8 cellular contexts compared by ENCODE assay signal in the genomic region with DNA sequence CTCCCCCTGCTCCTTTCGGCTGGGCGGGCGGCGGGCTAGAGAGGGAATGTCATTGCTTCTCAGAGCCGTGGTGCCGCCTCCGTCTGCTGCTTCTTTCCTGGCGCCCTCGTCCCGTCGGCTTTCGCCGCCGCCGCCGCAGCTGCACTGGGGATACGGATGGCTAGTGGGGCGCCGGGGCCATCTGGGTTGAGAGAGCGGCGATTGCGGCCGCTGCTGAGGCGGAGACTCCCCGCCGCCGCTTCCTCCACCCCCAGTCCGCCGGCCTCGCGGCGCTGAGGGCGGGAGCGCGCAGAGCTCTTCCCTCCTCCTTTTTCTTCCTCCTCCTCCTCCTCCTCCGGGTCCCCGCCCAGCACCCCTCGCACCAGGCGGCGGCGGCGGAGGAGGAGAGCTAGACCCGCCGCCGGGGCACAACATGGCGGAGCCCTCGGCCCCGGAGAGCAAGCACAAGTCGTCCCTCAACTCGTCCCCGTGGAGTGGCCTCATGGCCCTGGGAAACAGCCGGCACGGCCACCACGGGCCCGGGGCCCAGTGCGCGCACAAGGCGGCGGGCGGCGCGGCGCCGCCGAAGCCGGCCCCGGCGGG. TPM values are rescaled to one million over a fixed set of nuclear protein-coding genes. Genes with fewer than 3 reads are reported as not detected.
A peak's percentile ranks its signal among the peaks of the same experiment; 100 is the strongest.
DNase-seq lines count a peak whose midpoint lies in the region; ATAC-seq and TF ChIP-seq lines count a peak whose summit lies in the region.

A gene (plus strand): TSS at position 339 of the 582 bp plus-strand sequence. CDS start 74 bp downstream, at position 413.

- peak within 1 kb of the TSS; percentile 80 for H2AFZ ChIP-seq in PC-3 (ENCODE audit: low read length)

- BruUV-seq in PC-3 (replicated peaks; lab: Mats Ljungman, UMichigan): no TSS peak

- H3K9me3 ChIP-seq in CD8-positive, alpha-beta memory T cell (ENCODE audit: low read length): no peaks in the 10 kb centered on the region
- H3K9me3 ChIP-seq in PC-3 (ENCODE audit: low read length) (no peaks in the 10 kb centered on the region), neutrophil (no peaks in the 10 kb centered on the region)

- peaks cover 34 to 44% (median 41%) of the 10 kb centered on the region in 3 donors for H3K4me1 Mint-ChIP-seq in CD8-positive, alpha-beta memory T cell

- H3K36me3 Mint-ChIP-seq in CD8-positive, alpha-beta memory T cell: peaks cover 0 to 25% (median 0%) of the 10 kb centered on the region in 3 donors

- no peaks in the 10 kb centered on the region for H3K36me3 ChIP-seq in CD8-positive, alpha-beta memory T cell (ENCODE audit: insufficient read depth, low read length)
- no peaks in the 10 kb centered on the region for H3K36me3 ChIP-seq in PC-3 (ENCODE audit: low read depth, low read length)
- H3K36me3 ChIP-seq in neutrophil: no peaks in the 10 kb centered on the region

- DNase-seq in CD8-positive, alpha-beta memory T cell: peak in 4 of 5 donors; percentile 71 to 86 (median 80)
- DNase-seq in PC-3 (peak; percentile 80), foreskin fibroblast (peak; percentile 82 to 94), superior temporal gyrus (ENCODE audit: extremely low spot score) (peak; percentile 73)
- peak; percentile 80 for DNase-seq in activated effector memory CD4-positive, alpha-beta T cell treated with Interleukin-2 at 50 U/mL for 16 hours

- intact Hi-C loops in PC-3 (cut with micrococcal nuclease): loop anchor here (1.0 to 10.0 kb wide), 8 partner anchors 155 to 1518 kb away; no protein-coding TSS in a partner anchor

- H3K4me2 ChIP-seq in PC-3 (ENCODE audit: low read length): peak within 1 kb of the TSS; percentile 94

- peak within 1 kb of the TSS; percentile 83 for H3K27ac ChIP-seq in CD8-positive, alpha-beta memory T cell (ENCODE audit: low read depth, low read length)
- H3K27ac ChIP-seq in PC-3 (ENCODE audit: low read length): peak within 1 kb of the TSS; percentile 96
- peak within 1 kb of the TSS; percentile 93 for H3K27ac ChIP-seq in neutrophil

- H3K9ac ChIP-seq in PC-3 (ENCODE audit: low read length): peak within 1 kb of the TSS; percentile 91

- no peaks in the 10 kb centered on the region for H3K9me3 Mint-ChIP-seq in CD8-positive, alpha-beta memory T cell

- peak; percentile 64 for ATAC-seq in GM19324 (IDR thresholded peaks at IDR 0.05; ENCODE audit: low FRiP score, unreplicated experiment)
- ATAC-seq in HG03442 (IDR thresholded peaks at IDR 0.05; ENCODE audit: unreplicated experiment): peak; percentile 48
- peak; percentile 54 for ATAC-seq in PC-3

- H3K9me2 ChIP-seq in PC-3 (replicated peaks; ENCODE audit: low read length): no peaks in the 10 kb centered on the region

- POLR2A ChIA-PET in CD8-positive, alpha-beta memory T cell (lab: Charles Lee): interaction anchor here (0.7 to 3.1 kb wide), 13 partner anchors 10 to 926 kb away, joined by 3 to 32 read pairs (median 5); no protein-coding TSS in a partner anchor
- POLR2A ChIA-PET in PC-3 (lab: Charles Lee; ENCODE audit: unreplicated experiment): interaction anchor here (0.5 to 1.3 kb wide), 18 partner anchors 8 to 1189 kb away, joined by 3 to 7 read pairs (median 3); a partner anchor contains a TSS

- CTCF ChIA-PET in CD8-positive, alpha-beta memory T cell (lab: Charles Lee): interaction anchor here (0.7 to 3.8 kb wide), 21 partner anchors 10 to 1152 kb away, joined by 3 to 46 read pairs (median 4); a partner anchor contains a TSS
- CTCF ChIA-PET in PC-3 (lab: Charles Lee): interaction anchor here (0.6 kb wide), 2 partner anchors 159 to 612 kb away, joined by 4 read pairs; no protein-coding TSS in a partner anchor

- H3K27me3 Mint-ChIP-seq in CD8-positive, alpha-beta memory T cell: peaks cover 0 to 4% of the 10 kb centered on the region in 2 donors

- H3K27me3 ChIP-seq in CD8-positive, alpha-beta memory T cell (ENCODE audit: insufficient read depth, low read length, poor library complexity, severe bottlenecking): no peaks in the 10 kb centered on the region
- H3K27me3 ChIP-seq in PC-3 (ENCODE audit: low read length) (no peaks in the 10 kb centered on the region), neutrophil (no peaks in the 10 kb centered on the region)

- no peaks in the 10 kb centered on the region for H3F3A ChIP-seq in PC-3 (ENCODE audit: low read length, unreplicated experiment)

- H3K4me1 ChIP-seq in CD8-positive, alpha-beta memory T cell (ENCODE audit: insufficient read depth, low read length): peaks cover 18% of the 10 kb centered on the region
- peaks cover 28% of the 10 kb centered on the region for H3K4me1 ChIP-seq in PC-3 (ENCODE audit: insufficient read depth, low read length)
- H3K4me1 ChIP-seq in neutrophil (ENCODE audit: control insufficient read depth in 1 of 2, insufficient read depth in 1 of 2, low read depth in 1 of 2, low read length in 1 of 2): peaks cover 51 to 52% of the 10 kb centered on the region in 2 experiments

- no peak for TF ChIP-seq CTCF in PC-3 (conservative IDR thresholded peaks at IDR 0.05; ENCODE audit: low read depth, low read length)
- TF ChIP-seq CTCF in foreskin fibroblast (IDR thresholded peaks at IDR 0.05; ENCODE audit: low read depth, low read length): no peak
- TF ChIP-seq CTCF in neutrophil (IDR thresholded peaks at IDR 0.05): peak; percentile 3

- peak within 1 kb of the TSS; percentile 96 to 98 (median 97) for H3K27ac Mint-ChIP-seq in CD8-positive, alpha-beta memory T cell

- peaks cover 41% of the 10 kb centered on the region for H4K20me1 ChIP-seq in PC-3 (ENCODE audit: low read length)

- H3K4me3 Mint-ChIP-seq in CD8-positive, alpha-beta memory T cell: peak within 1 kb of the TSS in 6 of 7 donors; percentile 93 to 100 (median 98)

- H3K4me3 ChIP-seq in CD8-positive, alpha-beta memory T cell (ENCODE audit: low read length): peak within 1 kb of the TSS; percentile 76
- peak within 1 kb of the TSS; percentile 98 for H3K4me3 ChIP-seq in PC-3 (ENCODE audit: low read length)
- peak within 1 kb of the TSS; percentile 82 to 97 for H3K4me3 ChIP-seq in foreskin fibroblast (ENCODE audit: low read depth in 1 of 2, low read length in 2 of 2)
- peak within 1 kb of the TSS; percentile 95 to 96 for H3K4me3 ChIP-seq in neutrophil (ENCODE audit: low read depth in 1 of 2, low read length in 1 of 2)

- peaks cover 62% of the 10 kb centered on the region for H3K79me2 ChIP-seq in PC-3 (ENCODE audit: low read length)

RNA-seq across cellular contexts. Expression of the gene that starts here (rescaled TPM):
- total RNA-seq in CD8-positive, alpha-beta memory T cell: 100 to 1,000 TPM; 107 to 116 TPM
- polyA plus RNA-seq in CD8-positive, alpha-beta memory T cell: 137 TPM
- 149 and 153 TPM in 2 replicates for total RNA-seq in PC-3 (2014; rRNA removed)

Comparison
In these comparisons a context has a peak if more than half of its experiments do, and no peak if none do; other contexts are left out.
1. Peak in every context shown above with its lines: DNase-seq, ATAC-seq, H3K4me3 ChIP-seq and H3K27ac ChIP-seq.